Comparison of ENCODE assay signal across 8 cellular contexts in genomic region chr6:156780117-156780641, GRCh38. TPM values are rescaled to one million over a fixed set of nuclear protein-coding genes. Genes with fewer than 3 reads are reported as not detected.
A peak's percentile ranks its signal among the peaks of the same experiment; 100 is the strongest.
DNase-seq lines count a peak whose midpoint lies in the region; ATAC-seq and TF ChIP-seq lines count a peak whose summit lies in the region.

No MANE protein-coding gene starts in this region.

- no peaks in the 10 kb centered on the region for H3K36me3 ChIP-seq in iPS DF 6.9 (ENCODE audit: control insufficient read depth, insufficient read depth, low read length)

- TF ChIP-seq POLR2A in GM18505 (IDR thresholded peaks at IDR 0.05; ENCODE audit: borderline replicate concordance, extremely low read depth, insufficient read depth, insufficient read length) = peak; percentile 52

- H3K4me3 Mint-ChIP-seq in T-cell = peak overlapping the region; percentile 77 to 95 (median 88)

- peak overlapping the region; percentile 89 for H3K4me3 ChIP-seq in AG04450 (ENCODE audit: low read depth, low read length)
- H3K4me3 ChIP-seq in iPS DF 6.9 (ENCODE audit: low read length) = peak overlapping the region; percentile 68; the same call in 1 of the 2 replicates

- CTCF ChIA-PET in AG04450 (lab: Charles Lee) (interaction anchor here (0.6 to 1.1 kb wide), 4 partner anchors 131 to 266 kb away, joined by 3 to 4 read pairs (median 3); no protein-coding TSS in a partner anchor), T-cell (lab: Charles Lee) (interaction anchor here (0.5 to 1.6 kb wide), 5 partner anchors 11 to 189 kb away, joined by 3 to 8 read pairs (median 4); no protein-coding TSS in a partner anchor)

- H3K4me1 ChIP-seq in iPS DF 6.9 (ENCODE audit: control insufficient read depth, insufficient read depth, low read length) = peaks cover 3% of the 10 kb centered on the region; the same call in 1 of the 2 replicates

- H3K27me3 ChIP-seq in AG04450 (ENCODE audit: control insufficient read depth, insufficient read depth, low read length) = no peaks in the 10 kb centered on the region
- no peaks in the 10 kb centered on the region for H3K27me3 ChIP-seq in iPS DF 6.9 (ENCODE audit: control insufficient read depth, insufficient read depth, low read length)

- H3K27ac Mint-ChIP-seq in T-cell = peak overlapping the region; percentile 80 to 84

- H3K4me1 Mint-ChIP-seq in T-cell = peaks cover 51 to 56% (median 53%) of the 10 kb centered on the region in 3 donors

- H3K27ac ChIP-seq in AG04450 (ENCODE audit: low read depth, low read length) (peak overlapping the region; percentile 39), iPS DF 6.9 (ENCODE audit: low read length) (no peak overlapping the region)

- ATAC-seq in GM18505 (IDR thresholded peaks at IDR 0.05; ENCODE audit: unreplicated experiment) (peak; percentile 46), HG02981 (IDR thresholded peaks at IDR 0.05; ENCODE audit: unreplicated experiment) (peak; percentile 45), T-cell (replicated peaks in 1 of 4) (peak; percentile 16 to 59 (median 32))

- in situ Hi-C loops in T47D (cut with HindIII; ENCODE audit: low pct_unique_long_range_greater_than_20kb, low sequenced_read_pairs) = no loop called here

- POLR2A ChIA-PET in AG04450 (lab: Yijun Ruan, JAX) = interaction anchor here (0.5 to 1.1 kb wide), 4 partner anchors 48 to 408 kb away, joined by 3 to 7 read pairs (median 6); no protein-coding TSS in a partner anchor
- POLR2A ChIA-PET in T-cell (lab: Charles Lee) = interaction anchor here in 1 of 2 donors (0.5 to 1.3 kb wide), 4 partner anchors 61 to 583 kb away, joined by 3 to 11 read pairs (median 3); no protein-coding TSS in a partner anchor

- no peaks in the 10 kb centered on the region for H3K9me3 ChIP-seq in AG04450 (ENCODE audit: control insufficient read depth, insufficient read depth, low read length)
- no peaks in the 10 kb centered on the region for H3K9me3 ChIP-seq in iPS DF 6.9 (ENCODE audit: control insufficient read depth, insufficient read depth, low read length)

- peaks cover 4% of the 10 kb centered on the region for H3K36me3 Mint-ChIP-seq in T-cell

- no peaks in the 10 kb centered on the region for H3K9me3 Mint-ChIP-seq in T-cell

- DNase-seq in AG04450 (ENCODE audit: low read depth, low spot score) = peak; percentile 81
- peak; percentile 94 for DNase-seq in NCI-H146 treated with DMSO at 0.1 percent for 48 hours (lab: John Stamatoyannopoulos, UW; ENCODE audit: unreplicated experiment)
- DNase-seq in T-cell = peak in 33 of 34 experiments; percentile 4 to 73 (median 48)
- DNase-seq in T47D (ENCODE audit: low read depth in 1 of 2, low spot score in 1 of 2) = peak; percentile 85 to 89
- no peak for DNase-seq in iPS DF 6.9 (ENCODE audit: low read depth, low spot score)
- DNase-seq in retina = peak; percentile 71

- WGBS in iPS DF 6.9 (ENCODE audit: insufficient coverage, insufficient read length) = no CpG with 5 or more reads among the region's 8 CpGs

- no peaks in the 10 kb centered on the region for H3K27me3 Mint-ChIP-seq in T-cell

- no peak for TF ChIP-seq CTCF in AG04450 (IDR thresholded peaks at IDR 0.05; ENCODE audit: low read depth, low read length)

RNA-seq across cellular contexts. Expression of gene ARID1B, which starts 3.0 kb away (rescaled TPM):
- polyA plus RNA-seq in AG04450 (2011; rRNA removed) = 19.2 and 21.2 TPM in 2 replicates
- polyA minus RNA-seq in AG04450 (2011; rRNA and poly(A)+ RNA removed) = 116 and 133 TPM in 2 replicates
- total RNA-seq in T-cell = 100 to 1,000 TPM; 103 to 161 (median 108) TPM
